In genomic region chr2:173099271-173099670, GRCh38 we compare ENCODE assay signal across 30 cellular contexts.
"Had no signal": no experiment of that assay in that cellular context is flagged by ENCODE, and none has a peak within 500 bp of the region (broad histone marks: within the 10 kb centered on the region; RNA-seq: fewer than 3 reads in every experiment).

No MANE protein-coding gene starts in this region.

- H3K27me3 Mint-ChIP-seq: activated CD4-positive, alpha-beta T cell treated with anti-CD3 and anti-CD28 coated beads, Interleukin-2, amount 10 ng/mL, durations not matched to agents 24 days and 14 days had no signal

- DNase-seq: activated CD4-positive, alpha-beta T cell treated with anti-CD3 and anti-CD28 coated beads, Interleukin-2, amount 10 ng/mL, durations not matched to agents 24 days and 14 days; activated CD4-positive, alpha-beta T cell treated with anti-CD3 and anti-CD28 coated beads, Interleukin-2, amount 50 U/mL, for 48 hours; activated CD8-positive, alpha-beta T cell treated with anti-CD3 and anti-CD28 coated beads, Interleukin-2, amount 10 ng/mL, durations not matched to agents 7 days and 5 days; activated gamma-delta T cell treated with Interleukin-2 at 50 U/mL for 16 hours; activated naive CD4-positive, alpha-beta T cell treated with anti-CD3 and anti-CD28 coated beads for 36 hours; activated T-cell treated with anti-CD3 and anti-CD28 coated beads, Interleukin-2, amount 50 U/mL, for 24 hours; adrenal gland; body of pancreas; caudate nucleus; cerebellar nuclear complex; Kasumi-1; KG1; NCI-H1048; NCI-H1105 treated with DMSO at 0.1 percent for 48 hours; NCI-H1436; NCI-H1694; NCI-H1930; NCI-H2081 treated with DMSO at 0.1 percent for 48 hours; NCI-H345; NCI-H524 treated with DMSO at 0.1 percent for 48 hours; PC-3; SIG-M5; SW 1271 had no signal

- H3K27ac ChIP-seq: adrenal gland, body of pancreas, RWPE1 had no signal

- H3K9me3 Mint-ChIP-seq: activated CD4-positive, alpha-beta T cell treated with anti-CD3 and anti-CD28 coated beads, Interleukin-2, amount 10 ng/mL, durations not matched to agents 24 days and 14 days; activated naive CD4-positive, alpha-beta T cell treated with anti-CD3 and anti-CD28 coated beads for 36 hours; activated naive CD4-positive, alpha-beta T cell treated with anti-CD3 and anti-CD28 coated beads, Interleukin-2, amount 50 U/mL, for 72 hours; activated T-cell treated with anti-CD3 and anti-CD28 coated beads, Interleukin-2, amount 50 U/mL, for 24 hours had no signal

- H3K36me3 Mint-ChIP-seq: activated naive CD4-positive, alpha-beta T cell treated with anti-CD3 and anti-CD28 coated beads, Interleukin-2, amount 50 U/mL, for 72 hours had no signal

- H3K27ac Mint-ChIP-seq: activated CD4-positive, alpha-beta T cell treated with anti-CD3 and anti-CD28 coated beads, Interleukin-2, amount 10 ng/mL, durations not matched to agents 24 days and 14 days; activated CD8-positive, alpha-beta T cell treated with anti-CD3 and anti-CD28 coated beads, Interleukin-2, amount 10 ng/mL, durations not matched to agents 7 days and 5 days; activated naive CD4-positive, alpha-beta T cell treated with anti-CD3 and anti-CD28 coated beads for 36 hours; activated naive CD4-positive, alpha-beta T cell treated with anti-CD3 and anti-CD28 coated beads, Interleukin-2, amount 50 U/mL, for 72 hours; activated T-cell treated with anti-CD3 and anti-CD28 coated beads, Interleukin-2, amount 50 U/mL, for 24 hours had no signal

- H3K27me3 ChIP-seq: adrenal gland, body of pancreas had no signal

- H3K9me3 ChIP-seq: adrenal gland, body of pancreas had no signal

- H3K36me3 ChIP-seq: adrenal gland had no signal

- H3K4me3 ChIP-seq: adrenal gland, body of pancreas had no signal

- FAIRE-seq: astrocyte, bronchial epithelial cell, RCC 7860, TTC549 had no signal

- H3K4me3 Mint-ChIP-seq: activated CD4-positive, alpha-beta T cell treated with anti-CD3 and anti-CD28 coated beads, Interleukin-2, amount 10 ng/mL, durations not matched to agents 24 days and 14 days; activated CD8-positive, alpha-beta T cell treated with anti-CD3 and anti-CD28 coated beads, Interleukin-2, amount 10 ng/mL, durations not matched to agents 7 days and 5 days; activated naive CD4-positive, alpha-beta T cell treated with anti-CD3 and anti-CD28 coated beads for 36 hours; activated T-cell treated with anti-CD3 and anti-CD28 coated beads, Interleukin-2, amount 50 U/mL, for 24 hours had no signal

- ATAC-seq: activated CD8-positive, alpha-beta T cell treated with anti-CD3 and anti-CD28 coated beads, Interleukin-2, amount 10 ng/mL, durations not matched to agents 7 days and 5 days; body of pancreas; PC-3; Right ventricle myocardium inferior had no signal
